Comparison of ENCODE assay signal across 15 cellular contexts in genomic region chr21:28215214-28215954, GRCh38.
DNase-seq lines count a peak whose midpoint lies in the region; ATAC-seq and TF ChIP-seq lines count a peak whose summit lies in the region.
"Had no signal": no experiment of that assay in that cellular context is flagged by ENCODE, and none has a peak within 500 bp of the region (broad histone marks: within the 10 kb centered on the region; RNA-seq: fewer than 3 reads in every experiment).

No MANE protein-coding gene starts in this region.

- no peak overlapping the region for H3K4me3 ChIP-seq in body of pancreas
- no peak overlapping the region for H3K4me3 ChIP-seq in left ventricle myocardium inferior
- no peak overlapping the region for H3K4me3 ChIP-seq in thoracic aorta
- no peak overlapping the region for H3K4me3 ChIP-seq in effector memory CD4-positive, alpha-beta T cell (ENCODE audit: insufficient read depth, low read depth, low read length, poor library complexity, severe bottlenecking)
- no peak overlapping the region for H3K4me3 ChIP-seq in esophagus squamous epithelium
- H3K4me3 ChIP-seq: prostate gland had no signal

- DNase-seq in HPDE6-E6E7 (ENCODE audit: extremely low spot score) (peak; percentile 16), body of pancreas (no peak), left ventricle myocardium inferior (no peak), thoracic aorta (ENCODE audit: low spot score) (no peak), NCI-H1092 (lab: John Stamatoyannopoulos, UW) (no peak), esophagus squamous epithelium (lab: John Stamatoyannopoulos, UW) (no peak)
- DNase-seq in effector memory CD4-positive, alpha-beta T cell, result no peak
- DNase-seq: activated CD8-positive, alpha-beta memory T cell treated with anti-CD3 and anti-CD28 coated beads for 24 hours; activated naive CD4-positive, alpha-beta T cell treated with anti-CD3 and anti-CD28 coated beads, Interleukin-2, amount 10 ng/mL, durations not matched to agents 7 days and 5 days; Calu3; stimulated activated CD4-positive, alpha-beta T cell treated with anti-CD3 and anti-CD28 coated beads, Interleukin-4, amount 100 ng/mL, for 24 hours; stimulated activated naive CD8-positive, alpha-beta T cell treated with anti-CD3 and anti-CD28 coated beads, Interleukin-15, amount 100 ng/mL, for 72 hours had no signal

- TF ChIP-seq CTCF in body of pancreas (IDR thresholded peaks at IDR 0.05), result no peak
- no peak for TF ChIP-seq CTCF in left ventricle myocardium inferior (IDR thresholded peaks at IDR 0.05; ENCODE audit: borderline replicate concordance)
- no peak for TF ChIP-seq CTCF in thoracic aorta (IDR thresholded peaks at IDR 0.05)
- no peak for TF ChIP-seq CTCF in esophagus squamous epithelium (IDR thresholded peaks at IDR 0.05)

- intact Hi-C loops in body of pancreas (cut with DNase I), result no loop called here
- intact Hi-C loops in left ventricle myocardium inferior (cut with micrococcal nuclease), result no loop called here
- intact Hi-C loops in esophagus squamous epithelium (cut with DNase I), result no loop called here

- ATAC-seq in body of pancreas (peak; percentile 88), thoracic aorta (ENCODE audit: insufficient number of reproducible peaks, low FRiP score, low read depth) (no peak)
- ATAC-seq: HCT116; Panc1; stimulated activated naive CD8-positive, alpha-beta T cell treated with anti-CD3 and anti-CD28 coated beads, Interleukin-15, amount 100 ng/mL, for 72 hours had no signal

- H3K27me3 ChIP-seq in body of pancreas (no peaks in the 10 kb centered on the region), left ventricle myocardium inferior (ENCODE audit: low read depth) (no peaks in the 10 kb centered on the region), thoracic aorta (replicated peaks; ENCODE audit: insufficient read depth) (no peaks in the 10 kb centered on the region), esophagus squamous epithelium (no peaks in the 10 kb centered on the region)
- no peaks in the 10 kb centered on the region for H3K27me3 ChIP-seq in effector memory CD4-positive, alpha-beta T cell (replicated peaks; ENCODE audit: control insufficient read depth, insufficient read depth, low read length, poor library complexity, severe bottlenecking)

- no peaks in the 10 kb centered on the region for H3K9me3 ChIP-seq in body of pancreas
- no peaks in the 10 kb centered on the region for H3K9me3 ChIP-seq in left ventricle myocardium inferior (replicated peaks)
- H3K9me3 ChIP-seq in thoracic aorta, result no peaks in the 10 kb centered on the region
- no peaks in the 10 kb centered on the region for H3K9me3 ChIP-seq in effector memory CD4-positive, alpha-beta T cell (ENCODE audit: control insufficient read depth, low read length)
- H3K9me3 ChIP-seq in esophagus squamous epithelium, result no peaks in the 10 kb centered on the region
- H3K9me3 ChIP-seq: prostate gland had no signal

- no peak for TF ChIP-seq POLR2A in body of pancreas (IDR thresholded peaks at IDR 0.05)
- TF ChIP-seq POLR2A in esophagus squamous epithelium (IDR thresholded peaks at IDR 0.05), result no peak

- peak overlapping the region in 2 of 4 donors; percentile 14 to 22 for H3K27ac ChIP-seq in body of pancreas
- H3K27ac ChIP-seq in left ventricle myocardium inferior (replicated peaks), result peak overlapping the region; percentile 73
- peak overlapping the region; percentile 1 to 15 for H3K27ac ChIP-seq in thoracic aorta
- H3K27ac ChIP-seq in effector memory CD4-positive, alpha-beta T cell (ENCODE audit: insufficient read depth, low read length, poor library complexity, severe bottlenecking), result no peak overlapping the region
- peak overlapping the region in 2 of 4 donors; percentile 5 to 60 for H3K27ac ChIP-seq in esophagus squamous epithelium
- H3K27ac ChIP-seq: prostate gland had no signal

- no peaks in the 10 kb centered on the region for H3K36me3 ChIP-seq in body of pancreas (replicated peaks in 1 of 2; ENCODE audit: insufficient read depth in 1 of 2, low read depth in 2 of 2)
- no peaks in the 10 kb centered on the region for H3K36me3 ChIP-seq in left ventricle myocardium inferior
- no peaks in the 10 kb centered on the region for H3K36me3 ChIP-seq in thoracic aorta
- H3K36me3 ChIP-seq in effector memory CD4-positive, alpha-beta T cell (ENCODE audit: control insufficient read depth, insufficient read depth, low read length), result no peaks in the 10 kb centered on the region
- H3K36me3 ChIP-seq in esophagus squamous epithelium, result no peaks in the 10 kb centered on the region
- H3K36me3 ChIP-seq: prostate gland had no signal

- 46 to 47% methylated on average over 5 of the region's 5 CpGs for WGBS in body of pancreas, 2 donors
- 23 to 36% methylated on average over 5 of the region's 5 CpGs for WGBS in esophagus squamous epithelium, 2 donors

- H3K4me1 ChIP-seq in body of pancreas, result peaks cover 21% of the 10 kb centered on the region
- peaks cover 32% of the 10 kb centered on the region for H3K4me1 ChIP-seq in left ventricle myocardium inferior
- peaks cover 6 to 25% of the 10 kb centered on the region in 2 donors for H3K4me1 ChIP-seq in thoracic aorta (ENCODE audit: control insufficient read depth in 1 of 2, low read depth in 2 of 2)
- H3K4me1 ChIP-seq in effector memory CD4-positive, alpha-beta T cell (ENCODE audit: control insufficient read depth, insufficient read depth, low read length, poor library complexity, severe bottlenecking), result no peaks in the 10 kb centered on the region
- peaks cover 0 to 7% (median 0%) of the 10 kb centered on the region in 3 donors for H3K4me1 ChIP-seq in esophagus squamous epithelium
- H3K4me1 ChIP-seq: prostate gland had no signal
